In the genomic region with DNA sequence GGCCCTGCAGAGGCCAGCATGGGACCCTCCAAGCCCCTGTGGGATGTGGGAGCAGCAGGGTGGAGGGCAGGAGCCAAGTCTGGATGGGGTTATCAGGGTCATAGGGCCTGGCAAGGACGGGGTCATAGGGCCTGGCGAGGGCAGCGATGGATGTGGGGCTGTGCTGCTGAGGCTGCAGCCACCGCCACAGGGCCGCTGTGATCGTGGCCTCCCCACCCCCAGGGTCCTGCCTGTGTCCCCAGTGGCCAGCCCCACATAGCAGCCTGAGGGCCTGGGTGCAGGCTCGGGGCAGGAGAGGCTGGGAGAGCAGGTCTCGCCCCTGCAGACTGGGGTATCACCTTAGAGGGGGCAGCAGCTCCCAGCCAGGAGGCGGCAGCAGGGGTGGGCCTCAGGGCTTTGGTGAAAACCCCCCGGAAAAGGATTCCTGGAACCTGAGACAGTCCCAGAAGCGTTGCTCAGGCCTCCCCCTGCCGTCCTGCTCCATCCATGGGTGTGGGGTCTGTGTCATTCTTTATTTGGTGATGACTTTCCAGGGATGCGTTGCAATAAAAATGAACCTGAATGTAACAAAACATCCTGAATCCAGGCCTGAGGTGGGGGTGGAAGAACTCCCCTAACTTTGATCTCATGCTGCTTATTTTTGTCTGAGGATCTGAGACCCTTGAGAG, we compare ENCODE assay signal across 1 cellular context.
TF ChIP-seq lines count a peak whose summit lies in the region.

No MANE protein-coding gene starts in this region.

TF ChIP-seq in K562, 482 proteins besides CTCF, POLR2A, EP300 and RAD21 (continued from another document):
- TF ChIP-seq TAF9B (IDR thresholded peaks at IDR 0.05; ENCODE audit: partially characterized antibody) (no peak), TAF1 (IDR thresholded peaks at IDR 0.05; ENCODE audit: control insufficient read depth, extremely low read depth, insufficient read depth, low read length, severe bottlenecking) (no peak), TRIM25 (IDR thresholded peaks at IDR 0.05; ENCODE audit: borderline replicate concordance) (no peak), SUPT5H (IDR thresholded peaks at IDR 0.05) (no peak), ZNF79 (CRISPR knock-in tag; IDR thresholded peaks at IDR 0.05; ENCODE audit: low read depth) (no peak), HOMEZ (CRISPR knock-in tag; IDR thresholded peaks at IDR 0.05) (no peak), PTBP1 (IDR thresholded peaks at IDR 0.05; ENCODE audit: low read depth, low read length) (no peak), MAFK (IDR thresholded peaks at IDR 0.05; ENCODE audit: low read length) (no peak), MTF1 (CRISPR knock-in tag; IDR thresholded peaks at IDR 0.05; ENCODE audit: borderline replicate concordance) (no peak), ZBTB34 (CRISPR knock-in tag; IDR thresholded peaks at IDR 0.05) (no peak), RBM17 (IDR thresholded peaks at IDR 0.05; ENCODE audit: borderline replicate concordance, low read depth, low read length) (no peak)
- TF ChIP-seq, protein P1, sequence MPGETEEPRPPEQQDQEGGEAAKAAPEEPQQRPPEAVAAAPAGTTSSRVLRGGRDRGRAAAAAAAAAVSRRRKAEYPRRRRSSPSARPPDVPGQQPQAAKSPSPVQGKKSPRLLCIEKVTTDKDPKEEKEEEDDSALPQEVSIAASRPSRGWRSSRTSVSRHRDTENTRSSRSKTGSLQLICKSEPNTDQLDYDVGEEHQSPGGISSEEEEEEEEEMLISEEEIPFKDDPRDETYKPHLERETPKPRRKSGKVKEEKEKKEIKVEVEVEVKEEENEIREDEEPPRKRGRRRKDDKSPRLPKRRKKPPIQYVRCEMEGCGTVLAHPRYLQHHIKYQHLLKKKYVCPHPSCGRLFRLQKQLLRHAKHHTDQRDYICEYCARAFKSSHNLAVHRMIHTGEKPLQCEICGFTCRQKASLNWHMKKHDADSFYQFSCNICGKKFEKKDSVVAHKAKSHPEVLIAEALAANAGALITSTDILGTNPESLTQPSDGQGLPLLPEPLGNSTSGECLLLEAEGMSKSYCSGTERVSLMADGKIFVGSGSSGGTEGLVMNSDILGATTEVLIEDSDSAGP (CRISPR knock-in tag; IDR thresholded peaks at IDR 0.05): no peak
